Comparison of ENCODE assay signal across 15 cellular contexts in the genomic region with DNA sequence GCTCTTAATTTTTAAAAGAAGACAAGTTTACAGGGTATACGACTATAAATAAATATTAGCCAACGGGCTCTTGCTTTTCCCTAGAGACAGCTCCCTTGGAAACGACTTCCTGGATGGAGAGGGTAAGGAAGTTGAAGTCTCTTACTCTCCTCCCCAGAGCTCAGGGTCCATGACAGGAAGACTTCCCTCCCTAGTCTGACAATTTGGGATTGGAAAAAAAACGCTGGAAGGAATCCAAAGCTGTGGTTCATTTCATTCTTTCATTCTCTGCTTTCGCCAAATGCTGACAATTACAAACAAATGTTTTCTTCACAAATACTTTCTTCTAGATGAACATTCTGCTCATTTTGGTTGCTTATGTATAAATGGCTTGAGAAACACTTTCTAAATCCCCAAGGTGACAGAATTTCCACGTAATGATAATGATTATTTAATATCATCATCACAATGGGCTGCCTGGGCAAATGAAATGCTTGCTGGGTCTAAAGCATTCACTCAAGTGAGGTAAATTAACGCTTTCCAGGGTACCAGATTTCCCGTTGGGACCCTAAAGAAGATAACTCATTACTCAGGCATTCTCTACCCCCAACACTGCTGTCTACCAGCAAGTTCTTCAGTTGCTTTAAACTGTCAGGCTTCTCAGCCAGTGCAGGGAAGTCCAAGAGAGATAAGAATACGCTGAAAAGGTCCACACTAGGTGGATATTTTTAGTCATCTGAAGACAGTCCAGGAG.
A peak's percentile ranks its signal among the peaks of the same experiment; 100 is the strongest.
DNase-seq lines count a peak whose midpoint lies in the region; ATAC-seq and TF ChIP-seq lines count a peak whose summit lies in the region.
"Had no signal": no experiment of that assay in that cellular context is flagged by ENCODE, and none has a peak within 500 bp of the region (broad histone marks: within the 10 kb centered on the region; RNA-seq: fewer than 3 reads in every experiment).

No MANE protein-coding gene starts in this region.

- H3K4me3 Mint-ChIP-seq in endothelial cell (ENCODE audit: unreplicated experiment), result no peak overlapping the region
- H3K4me3 Mint-ChIP-seq: IgD-negative memory B cell; T-helper 1 cell treated with Interleukin-12 subunit alpha and Interleukin-12 subunit beta and Interleukin-4 antibody, amounts not matched to agents 30 μg/mL and 1 μg/mL, for 36 hours had no signal

- H3K27ac ChIP-seq in body of pancreas, result no peak overlapping the region

- TF ChIP-seq POLR2A in body of pancreas (IDR thresholded peaks at IDR 0.05), result no peak

- TF ChIP-seq CTCF in body of pancreas (IDR thresholded peaks at IDR 0.05) (no peak), endothelial cell (IDR thresholded peaks at IDR 0.05; ENCODE audit: unreplicated experiment) (no peak)

- no peaks in the 10 kb centered on the region for H3K27me3 ChIP-seq in body of pancreas
- H3K27me3 ChIP-seq: transverse colon had no signal

- H3K4me3 ChIP-seq in body of pancreas, result no peak overlapping the region
- H3K4me3 ChIP-seq: skin epidermis, transverse colon had no signal

- no peaks in the 10 kb centered on the region for H3K4me1 Mint-ChIP-seq in endothelial cell (ENCODE audit: unreplicated experiment)
- H3K4me1 Mint-ChIP-seq: IgD-negative memory B cell had no signal

- H3K36me3 ChIP-seq in body of pancreas (replicated peaks in 1 of 2; ENCODE audit: insufficient read depth in 1 of 2, low read depth in 2 of 2), result no peaks in the 10 kb centered on the region
- H3K36me3 ChIP-seq: transverse colon had no signal

- no peaks in the 10 kb centered on the region for H3K9me3 ChIP-seq in body of pancreas
- H3K9me3 ChIP-seq: transverse colon had no signal

- H3K27me3 Mint-ChIP-seq in endothelial cell (ENCODE audit: unreplicated experiment), result no peaks in the 10 kb centered on the region

- ATAC-seq in body of pancreas (peak; percentile 45), HG03432 (IDR thresholded peaks at IDR 0.05; ENCODE audit: unreplicated experiment) (no peak), HG02763 (IDR thresholded peaks at IDR 0.05; ENCODE audit: unreplicated experiment) (no peak)

- no peaks in the 10 kb centered on the region for H3K36me3 Mint-ChIP-seq in endothelial cell (ENCODE audit: low read depth, unreplicated experiment)
- H3K36me3 Mint-ChIP-seq: IgD-negative memory B cell had no signal

- 46 to 52% methylated on average over 9 of the region's 9 CpGs for WGBS in body of pancreas, 2 donors

- peak; percentile 28 for DNase-seq in GM03348 (ENCODE audit: low spot score)
- DNase-seq in body of pancreas, result peak in 1 of 4 donors; percentile 28
- DNase-seq in hepatic stellate cell (ENCODE audit: low spot score), result peak; percentile 43
- DNase-seq in stromal cell of bone marrow (ENCODE audit: low read depth), result peak; percentile 13
- DNase-seq in endothelial cell (ENCODE audit: low spot score), result no peak
- no peak for DNase-seq in NCI-H146 treated with DMSO at 0.1 percent for 48 hours (lab: John Stamatoyannopoulos, UW; ENCODE audit: unreplicated experiment)
- DNase-seq: activated CD4-positive, CD25-positive, alpha-beta regulatory T cell; cortex of kidney; DMS53; transverse colon had no signal

- H3K9me3 Mint-ChIP-seq in endothelial cell (ENCODE audit: unreplicated experiment), result no peaks in the 10 kb centered on the region
- H3K9me3 Mint-ChIP-seq: IgD-negative memory B cell; T-helper 1 cell treated with Interleukin-12 subunit alpha and Interleukin-12 subunit beta and Interleukin-4 antibody, amounts not matched to agents 30 μg/mL and 1 μg/mL, for 36 hours had no signal

- no peaks in the 10 kb centered on the region for H3K4me1 ChIP-seq in body of pancreas

- H3K27ac Mint-ChIP-seq in endothelial cell (ENCODE audit: unreplicated experiment), result no peak overlapping the region
- H3K27ac Mint-ChIP-seq: IgD-negative memory B cell; T-helper 1 cell treated with Interleukin-12 subunit alpha and Interleukin-12 subunit beta and Interleukin-4 antibody, amounts not matched to agents 30 μg/mL and 1 μg/mL, for 36 hours had no signal

- intact Hi-C loops in body of pancreas (cut with DNase I), result no loop called here

Comparison
In these comparisons a context has a peak if more than half of its experiments do, and no peak if none do; other contexts are left out.
1. DNase-seq: peak in GM03348 (single experiment), hepatic stellate cell (single experiment) and stromal cell of bone marrow (single experiment); none in endothelial cell (single experiment) and NCI-H146 treated with DMSO at 0.1 percent for 48 hours (single experiment).